ENCODE assay signal across 9 cellular contexts in the genomic region with DNA sequence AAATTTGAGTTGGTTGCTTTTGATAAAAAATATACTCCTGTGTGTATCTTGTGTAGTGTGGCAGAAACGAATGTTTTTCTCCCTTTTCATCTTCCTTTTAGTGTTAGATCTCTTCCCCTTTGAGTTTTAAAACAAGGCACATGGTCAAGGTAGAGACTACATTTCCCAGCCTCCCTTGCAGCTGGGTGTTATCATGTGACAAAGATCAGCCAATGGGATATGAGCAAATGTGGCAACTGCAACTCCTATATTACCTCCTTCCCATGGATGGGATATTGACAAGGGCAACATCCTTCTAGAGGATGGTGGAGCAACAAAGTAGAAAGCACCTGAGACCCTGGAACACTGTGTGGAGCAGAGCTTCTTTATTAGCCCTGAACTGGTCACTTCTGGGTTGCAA. TPM values are rescaled to one million over a fixed set of nuclear protein-coding genes. Genes with fewer than 3 reads are reported as not detected.
DNase-seq lines count a peak whose midpoint lies in the region; ATAC-seq and TF ChIP-seq lines count a peak whose summit lies in the region.
"Had no signal": no experiment of that assay in that cellular context is flagged by ENCODE, and none has a peak within 500 bp of the region (broad histone marks: within the 10 kb centered on the region; RNA-seq: fewer than 3 reads in every experiment).

No MANE protein-coding gene starts in this region.

- no peak for TF ChIP-seq POLR2A in HCT116 (IDR thresholded peaks at IDR 0.05; ENCODE audit: borderline replicate concordance, extremely low read depth, insufficient read depth, insufficient read length)
- no peak for TF ChIP-seq POLR2A in prostate gland (IDR thresholded peaks at IDR 0.05)

- no peak overlapping the region for H3K4me3 ChIP-seq in HCT116 (replicated peaks in 1 of 2; ENCODE audit: low read depth in 1 of 2, low read length in 2 of 2)
- no peak overlapping the region for H3K4me3 ChIP-seq in SJCRH30
- H3K4me3 ChIP-seq in prostate gland, result no peak overlapping the region

- peak; percentile 71 for DNase-seq in CMK (ENCODE audit: low read depth)
- peak; percentile 75 for DNase-seq in HCT116 (ENCODE audit: low read depth, low spot score)
- peak; percentile 27 to 72 for DNase-seq in SJCRH30
- peak; percentile 78 for DNase-seq in germinal center (ENCODE audit: low spot score)
- no peak for DNase-seq in posterior cingulate gyrus
- no peak for DNase-seq in prostate gland (ENCODE audit: low spot score)
- DNase-seq in NK-92 (lab: John Stamatoyannopoulos, UW; ENCODE audit: unreplicated experiment), result no peak

- CTCF ChIA-PET in HCT116 (lab: Charles Lee), result interaction anchor here (1.0 to 1.3 kb wide), 2 partner anchors 54 to 58 kb away, joined by 3 to 4 read pairs; no protein-coding TSS in a partner anchor

- RAD21 ChIA-PET in HCT116 (lab: Charles Lee; ENCODE audit: low non-redundant PET in 1 of 2, low total read pairs in 2 of 2, uncharacterized antibody in 2 of 2, unreplicated experiment in 2 of 2), result no interaction called here

- POLR2A ChIA-PET in HCT116 (lab: Charles Lee), result no interaction called here

- no peaks in the 10 kb centered on the region for H4K20me1 ChIP-seq in HCT116 (ENCODE audit: insufficient read depth)

- no peak overlapping the region for H3K27ac ChIP-seq in HCT116 (ENCODE audit: low read depth, low read length)
- H3K27ac ChIP-seq in SJCRH30, result no peak overlapping the region
- H3K27ac ChIP-seq in prostate gland, result no peak overlapping the region

- H3K9ac ChIP-seq in HCT116 (ENCODE audit: low read length), result no peak overlapping the region

- WGBS in prostate gland, result 22% methylated on average over 1 of the region's 1 CpG

- H3K36me3 ChIP-seq in HCT116 (ENCODE audit: control insufficient read depth in 1 of 2, insufficient read depth in 2 of 2, low read length in 2 of 2) (no peaks in the 10 kb centered on the region), SJCRH30 (no peaks in the 10 kb centered on the region), prostate gland (no peaks in the 10 kb centered on the region)

- TF ChIP-seq CTCF in HCT116 (IDR thresholded peaks at IDR 0.05 in 2 of 3, conservative IDR thresholded peaks at IDR 0.05 in 1 of 3; ENCODE audit: borderline replicate concordance in 1 of 3, insufficient read depth in 1 of 3, low read depth in 2 of 3, low read length in 2 of 3), result no peak
- no peak for TF ChIP-seq CTCF in prostate gland (IDR thresholded peaks at IDR 0.05)

- H3K9me3 ChIP-seq in HCT116 (ENCODE audit: control insufficient read depth in 1 of 2, insufficient read depth in 1 of 2, low read depth in 1 of 2, low read length in 2 of 2), result peaks cover 0 to 7% of the 10 kb centered on the region in 2 experiments; a peak in 1 of 4 replicates
- H3K9me3 ChIP-seq in SJCRH30 (replicated peaks), result 0 out of 2 replicates have a peak, but pooled peaks cover 2% of the 10 kb centered on the region
- H3K9me3 ChIP-seq in prostate gland, result no peaks in the 10 kb centered on the region

- BruUV-seq in HCT116 (replicated peaks; lab: Mats Ljungman, UMichigan), result no TSS peak

- H3K27me3 ChIP-seq in HCT116 (ENCODE audit: insufficient read depth, low read length) (no peaks in the 10 kb centered on the region), SJCRH30 (no peaks in the 10 kb centered on the region), prostate gland (replicated peaks; ENCODE audit: insufficient read depth) (no peaks in the 10 kb centered on the region)

- H3K4me1 ChIP-seq in HCT116 (ENCODE audit: control insufficient read depth in 1 of 2, insufficient read depth in 2 of 2, low read length in 2 of 2) (no peaks in the 10 kb centered on the region), SJCRH30 (no peaks in the 10 kb centered on the region), prostate gland (replicated peaks) (no peaks in the 10 kb centered on the region)

- no peaks in the 10 kb centered on the region for H3K9me2 ChIP-seq in HCT116 (ENCODE audit: insufficient read depth)

- intact Hi-C loops in HCT116 (cut with micrococcal nuclease), result no loop called here
- intact Hi-C loops in posterior cingulate gyrus (cut with DNase I), result no loop called here
- intact Hi-C loops in prostate gland (cut with DNase I), result no loop called here

- no peaks in the 10 kb centered on the region for H3K79me2 ChIP-seq in HCT116 (ENCODE audit: insufficient read depth, low read length)

- H2AFZ ChIP-seq in HCT116 (ENCODE audit: low read depth, low read length, poor library complexity, severe bottlenecking), result peak overlapping the region; percentile 27

- no peak overlapping the region for H3K4me2 ChIP-seq in HCT116 (ENCODE audit: low read length)

- TF ChIP-seq RAD21 in HCT116 (IDR thresholded peaks at IDR 0.05; ENCODE audit: low read depth), result no peak

- peak; percentile 88 for ATAC-seq in HCT116
- ATAC-seq in GM21526 (IDR thresholded peaks at IDR 0.05; ENCODE audit: low FRiP score, unreplicated experiment), result no peak

TF ChIP-seq in HCT116, 20 proteins besides CTCF, POLR2A, EP300 and RAD21:
- TF ChIP-seq SP1 (IDR thresholded peaks at IDR 0.05; ENCODE audit: low read depth), result peak; percentile 66
- no peak for TF ChIP-seq ZNF274 (IDR thresholded peaks at IDR 0.05; ENCODE audit: low read depth, low read length)
- TF ChIP-seq YY1 (IDR thresholded peaks at IDR 0.05; ENCODE audit: extremely low read depth, insufficient replicate concordance, low read depth, low read length), result peak; percentile 38
- TF ChIP-seq EGR1 (IDR thresholded peaks at IDR 0.05; ENCODE audit: low read depth), result no peak
- TF ChIP-seq EZH2 (IDR thresholded peaks at IDR 0.05), result no peak
- TF ChIP-seq CEBPB (IDR thresholded peaks at IDR 0.05; ENCODE audit: low read depth), result no peak

RNA-seq across cellular contexts. Expression of a gene that starts 42.4 kb away (rescaled TPM):
- total RNA-seq in HCT116 (2021; ENCODE audit: unreplicated experiment) (not detected), prostate gland (under 1 TPM; 0.27 to 0.80 TPM)
- not detected in 2 replicates for polyA plus RNA-seq in HCT116 (2012)
- not detected in 2 replicates for total RNA-seq in SJCRH30 (2014; rRNA removed; shearing (Covaris generic))
- total RNA-seq: mesothelial cell of epicardium had no signal

RNA-seq across cellular contexts. Expression of a gene that starts 49.4 kb away (rescaled TPM):
- not detected for total RNA-seq in HCT116 (2021; ENCODE audit: unreplicated experiment)
- 0.04 and 0.08 TPM in 2 replicates for polyA plus RNA-seq in HCT116 (2012)
- total RNA-seq in SJCRH30 (2014; rRNA removed; shearing (Covaris generic)), result 0.04 TPM in 1 of 2 replicates, not detected in the other
- total RNA-seq in prostate gland, result 1 to 10 TPM in 1 of 2 donors, under 1 TPM in 1; 0.14 to 1.0 TPM
- total RNA-seq: mesothelial cell of epicardium had no signal

RNA-seq across cellular contexts. Expression of a gene that starts 57.6 kb away (rescaled TPM):
- total RNA-seq in HCT116 (2021; ENCODE audit: unreplicated experiment) (9.2 TPM), prostate gland (10 to 100 TPM; 26.6 to 39.8 TPM)
- 8.5 and 10.5 TPM in 2 replicates for polyA plus RNA-seq in HCT116 (2012)
- 13.0 and 14.4 TPM in 2 replicates for total RNA-seq in SJCRH30 (2014; rRNA removed; shearing (Covaris generic))

Comparison
In these comparisons a context has a peak if more than half of its experiments do, and no peak if none do; other contexts are left out.
1. DNase-seq: peak in CMK (single experiment), HCT116 (single experiment), SJCRH30 (2 of 2) and germinal center (single experiment); none in posterior cingulate gyrus (0 of 10), prostate gland (single experiment) and NK-92 (single experiment).